In genomic region chr1:201537966-201538617, GRCh38 we compare ENCODE assay signal across 9 cellular contexts. TPM values are rescaled to one million over a fixed set of nuclear protein-coding genes. Genes with fewer than 3 reads are reported as not detected.
DNase-seq lines count a peak whose midpoint lies in the region; ATAC-seq and TF ChIP-seq lines count a peak whose summit lies in the region.
"Had no signal": no experiment of that assay in that cellular context is flagged by ENCODE, and none has a peak within 500 bp of the region (broad histone marks: within the 10 kb centered on the region; RNA-seq: fewer than 3 reads in every experiment).

No MANE protein-coding gene starts in this region.

- H3K9ac ChIP-seq in trophoblast cell (ENCODE audit: low read length), result no peak overlapping the region

- H3K4me1 ChIP-seq in SJCRH30 (peaks cover 50% of the 10 kb centered on the region), trophoblast cell (ENCODE audit: control insufficient read depth in 1 of 2, insufficient read depth in 2 of 2, low read length in 2 of 2) (peaks cover 26 to 30% of the 10 kb centered on the region in 2 experiments)

- intact Hi-C loops in lower leg skin (cut with DNase I; ENCODE audit: low total_unique reads), result no loop called here

- H3K27me3 ChIP-seq in GM06990 (replicated peaks; ENCODE audit: control insufficient read depth, insufficient read depth, low read length), result peaks cover 5% of the 10 kb centered on the region
- H3K27me3 ChIP-seq in SJCRH30, result no peaks in the 10 kb centered on the region
- no peaks in the 10 kb centered on the region for H3K27me3 ChIP-seq in trophoblast cell (ENCODE audit: insufficient read depth, low read length)

- H3K36me3 ChIP-seq in GM06990 (ENCODE audit: control insufficient read depth, insufficient read depth, low read length) (no peaks in the 10 kb centered on the region), SJCRH30 (0 out of 2 replicates have a peak, but pooled peaks cover 3% of the 10 kb centered on the region), trophoblast cell (ENCODE audit: control insufficient read depth in 1 of 2, insufficient read depth in 2 of 2, low read length in 2 of 2) (no peaks in the 10 kb centered on the region)

- H2BK12ac ChIP-seq in trophoblast cell (ENCODE audit: low read length), result peak overlapping the region; percentile 66

- no peak for ATAC-seq in HG03196 (IDR thresholded peaks at IDR 0.05; ENCODE audit: unreplicated experiment)
- no peak for ATAC-seq in GM18511 (IDR thresholded peaks at IDR 0.05; ENCODE audit: unreplicated experiment)
- no peak for ATAC-seq in GM19324 (IDR thresholded peaks at IDR 0.05; ENCODE audit: low FRiP score, unreplicated experiment)

- H4K91ac ChIP-seq in trophoblast cell (ENCODE audit: low read depth, low read length), result peak overlapping the region; percentile 95

- H4K12ac ChIP-seq in trophoblast cell (ENCODE audit: low read depth, low read length), result peak overlapping the region; percentile 54

- WGBS in trophoblast cell (ENCODE audit: extremely low coverage, insufficient coverage, insufficient read length), result no CpG with 5 or more reads among the region's 6 CpGs
- WGBS in lower leg skin, 2 donors, result 21 to 43% methylated on average over 6 of the region's 6 CpGs

- H3K27ac ChIP-seq in SJCRH30 (peak overlapping the region; percentile 94), trophoblast cell (ENCODE audit: low read depth, low read length) (peak overlapping the region; percentile 89)
- H3K27ac ChIP-seq: HL-60 had no signal

- H3K79me1 ChIP-seq in trophoblast cell (ENCODE audit: low read length), result peaks cover 32% of the 10 kb centered on the region

- H2BK120ac ChIP-seq in trophoblast cell (ENCODE audit: insufficient read depth, low read length, poor library complexity), result peak overlapping the region; percentile 43

- H3K4ac ChIP-seq in trophoblast cell (ENCODE audit: low read depth, low read length), result peak overlapping the region; percentile 57

- TF ChIP-seq POLR2A in lower leg skin (IDR thresholded peaks at IDR 0.05), result no peak

- no peak overlapping the region for H3K23ac ChIP-seq in trophoblast cell (ENCODE audit: low read length)

- H3K18ac ChIP-seq in trophoblast cell (ENCODE audit: low read length), result peak overlapping the region; percentile 85

- H4K8ac ChIP-seq in trophoblast cell (ENCODE audit: low read depth, low read length), result peak overlapping the region; percentile 64

- peak overlapping the region; percentile 36 for H2AK5ac ChIP-seq in trophoblast cell (ENCODE audit: low read length)

- peaks cover 18% of the 10 kb centered on the region for H3K79me2 ChIP-seq in trophoblast cell (ENCODE audit: control insufficient read depth, insufficient read depth, low read length, poor library complexity)

- H3K9me3 ChIP-seq in SJCRH30 (replicated peaks), result no peaks in the 10 kb centered on the region
- H3K9me3 ChIP-seq in trophoblast cell (ENCODE audit: insufficient read depth, low read depth, low read length), result no peaks in the 10 kb centered on the region

- peak overlapping the region; percentile 88 for H3K4me2 ChIP-seq in trophoblast cell (ENCODE audit: low read length)

- H2BK5ac ChIP-seq in trophoblast cell (ENCODE audit: low read depth, low read length, poor library complexity), result peak overlapping the region; percentile 74

- peak overlapping the region; percentile 88 for H3K14ac ChIP-seq in trophoblast cell (ENCODE audit: low read length)

- H2AFZ ChIP-seq in trophoblast cell (ENCODE audit: insufficient read depth, low read length, poor library complexity), result peak overlapping the region; percentile 57

- no peak for TF ChIP-seq CTCF in GM06990 (IDR thresholded peaks at IDR 0.05; ENCODE audit: insufficient read depth, low read length, poor library complexity, severe bottlenecking)
- no peak for TF ChIP-seq CTCF in lower leg skin (IDR thresholded peaks at IDR 0.05)

- DNase-seq in GM06990 (ENCODE audit: extremely low read depth, insufficient read length) (no peak), SJCRH30 (peak; percentile 44 to 64), fibroblast of gingiva (ENCODE audit: low read depth) (peak; percentile 43), trophoblast cell (peak in 1 of 2 donors; percentile 46), lower leg skin (ENCODE audit: low spot score in 2 of 2) (no peak)

- H3K4me3 ChIP-seq in GM06990 (replicated peaks; ENCODE audit: low read depth, low read length) (peak overlapping the region; percentile 50; the same call in 1 of the 2 replicates), SJCRH30 (peak overlapping the region; percentile 75), trophoblast cell (ENCODE audit: low read depth, low read length) (peak overlapping the region; percentile 87), lower leg skin (ENCODE audit: low read depth, poor library complexity, severe bottlenecking) (no peak overlapping the region)

RNA-seq across cellular contexts. Expression of gene NAV1, which starts 0.8 kb away (rescaled TPM):
- 63.8 and 68.2 TPM in 2 replicates for total RNA-seq in SJCRH30 (2014; rRNA removed; shearing (Covaris generic))
- 38.9 and 40.5 TPM in 2 replicates for polyA plus RNA-seq in trophoblast cell (2013)
- 10 to 100 TPM; 12.1 to 34.2 (median 19.2) TPM for total RNA-seq in lower leg skin

RNA-seq across cellular contexts. Expression of gene CSRP1, which starts 31.2 kb away (rescaled TPM):
- total RNA-seq in SJCRH30 (2014; rRNA removed; shearing (Covaris generic)), result 80.6 and 84.6 TPM in 2 replicates
- polyA plus RNA-seq in trophoblast cell (2013), result 326 and 348 TPM in 2 replicates
- 100 to 1,000 TPM; 310 to 627 (median 401) TPM for total RNA-seq in lower leg skin

Comparison
In these comparisons a context has a peak if more than half of its experiments do, and no peak if none do; other contexts are left out.
1. DNase-seq: peak in SJCRH30 (2 of 2) and fibroblast of gingiva (single experiment); none in GM06990 (single experiment) and lower leg skin (0 of 2).